ENCODE assay signal across 13 cellular contexts in the genomic region with DNA sequence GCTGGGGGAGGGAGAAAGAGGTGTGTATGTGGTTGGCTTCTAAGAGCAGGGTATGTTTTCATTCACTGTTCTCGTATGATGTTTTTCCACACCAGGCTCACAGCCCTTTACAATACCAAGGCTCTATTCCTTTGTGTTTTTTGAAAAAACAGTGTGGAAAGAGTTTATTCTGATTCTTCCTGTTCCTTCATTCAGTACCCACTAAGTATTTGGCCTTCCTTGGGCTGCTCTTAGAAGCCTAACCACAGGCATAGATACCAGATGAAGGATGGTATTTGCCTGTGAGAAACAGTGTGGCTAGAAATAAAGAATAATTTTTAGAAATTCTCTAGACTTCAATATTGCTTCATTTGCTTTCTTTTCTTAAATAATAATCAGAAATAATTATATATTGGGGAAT.
DNase-seq lines count a peak whose midpoint lies in the region; ATAC-seq and TF ChIP-seq lines count a peak whose summit lies in the region.
"Had no signal": no experiment of that assay in that cellular context is flagged by ENCODE, and none has a peak within 500 bp of the region (broad histone marks: within the 10 kb centered on the region; RNA-seq: fewer than 3 reads in every experiment).

No MANE protein-coding gene starts in this region.

- H2AFZ ChIP-seq in GM23338 (no peak overlapping the region), HCT116 (ENCODE audit: low read depth, low read length, poor library complexity, severe bottlenecking) (no peak overlapping the region), osteoblast (ENCODE audit: low read length) (no peak overlapping the region)

- H3K4me2 ChIP-seq in GM23338 (peak overlapping the region; percentile 12; the same call in 1 of the 2 replicates), HCT116 (ENCODE audit: low read length) (peak overlapping the region; percentile 27), osteoblast (ENCODE audit: insufficient read depth, low read length) (no peak overlapping the region)
- H3K4me2 ChIP-seq: A549 had no signal

- H3K9me3 Mint-ChIP-seq in GM23338 = no peaks in the 10 kb centered on the region

- no peak overlapping the region for H3K4me3 Mint-ChIP-seq in GM23338
- H3K4me3 Mint-ChIP-seq: CD4-positive, alpha-beta memory T cell; H9 had no signal

- peak overlapping the region; percentile 58 for H3K9ac ChIP-seq in HCT116 (ENCODE audit: low read length)

- no peaks in the 10 kb centered on the region for H3F3A ChIP-seq in GM23338 (replicated peaks; ENCODE audit: low read depth)

- H3K79me2 ChIP-seq in GM23338 (replicated peaks; ENCODE audit: insufficient read depth) (no peaks in the 10 kb centered on the region), HCT116 (ENCODE audit: insufficient read depth, low read length) (peaks cover 11% of the 10 kb centered on the region; the same call in 1 of the 2 replicates), osteoblast (ENCODE audit: insufficient read depth, low read length) (no peaks in the 10 kb centered on the region)

- no peak overlapping the region for H3K4me3 ChIP-seq in GM23338
- no peak overlapping the region for H3K4me3 ChIP-seq in HCT116 (replicated peaks in 1 of 2; ENCODE audit: low read depth in 1 of 2, low read length in 2 of 2)
- no peak overlapping the region for H3K4me3 ChIP-seq in osteoblast (ENCODE audit: insufficient read depth, low read length)
- no peak overlapping the region for H3K4me3 ChIP-seq in heart right ventricle
- H3K4me3 ChIP-seq: A549 had no signal

- BruUV-seq in HCT116 (replicated peaks; lab: Mats Ljungman, UMichigan) = no TSS peak

- RAD21 ChIA-PET in HCT116 (lab: Charles Lee; ENCODE audit: low non-redundant PET in 1 of 2, low total read pairs in 2 of 2, uncharacterized antibody in 2 of 2, unreplicated experiment in 2 of 2) = no interaction called here

- no peak for TF ChIP-seq CTCF in GM23338 (conservative IDR thresholded peaks at IDR 0.05; ENCODE audit: low read depth in 2 of 2)
- TF ChIP-seq CTCF in HCT116 (IDR thresholded peaks at IDR 0.05 in 2 of 3, conservative IDR thresholded peaks at IDR 0.05 in 1 of 3; ENCODE audit: borderline replicate concordance in 1 of 3, insufficient read depth in 1 of 3, low read depth in 2 of 3, low read length in 2 of 3) = no peak
- TF ChIP-seq CTCF in osteoblast (IDR thresholded peaks at IDR 0.05; ENCODE audit: extremely low read depth, low read depth, low read length) = no peak
- TF ChIP-seq CTCF in heart right ventricle (IDR thresholded peaks at IDR 0.05) = no peak

- H3K4me1 Mint-ChIP-seq in GM23338 = peaks cover 9% of the 10 kb centered on the region

- H3K36me3 Mint-ChIP-seq in GM23338 (ENCODE audit: low read depth) = no peaks in the 10 kb centered on the region
- H3K36me3 Mint-ChIP-seq: CD4-positive, alpha-beta memory T cell had no signal

- H3K27ac Mint-ChIP-seq in GM23338 = no peak overlapping the region; the same call in 1 of the 2 replicates
- H3K27ac Mint-ChIP-seq: CD4-positive, alpha-beta memory T cell; H9 had no signal

- no peaks in the 10 kb centered on the region for H3K36me3 ChIP-seq in GM23338 (ENCODE audit: insufficient read depth)
- H3K36me3 ChIP-seq in HCT116 (ENCODE audit: control insufficient read depth in 1 of 2, insufficient read depth in 2 of 2, low read length in 2 of 2) = 0 out of 4 replicates have a peak, but pooled peaks cover 0 to 8% of the 10 kb centered on the region in 2 experiments
- H3K36me3 ChIP-seq in osteoblast (ENCODE audit: insufficient read depth, low read length) = no peaks in the 10 kb centered on the region
- no peaks in the 10 kb centered on the region for H3K36me3 ChIP-seq in heart right ventricle
- H3K36me3 ChIP-seq: BE2C had no signal

- peaks cover 2% of the 10 kb centered on the region for H3K27me3 Mint-ChIP-seq in GM23338 (ENCODE audit: insufficient read depth, low read depth, poor library complexity)
- H3K27me3 Mint-ChIP-seq: CD4-positive, alpha-beta memory T cell had no signal

- intact Hi-C loops in HCT116 (cut with micrococcal nuclease) = no loop called here
- intact Hi-C loops in heart right ventricle (cut with DNase I) = no loop called here

- DNase-seq in GM23338 (ENCODE audit: low spot score) = no peak
- no peak for DNase-seq in HCT116 (ENCODE audit: low read depth, low spot score)
- peak; percentile 53 for DNase-seq in amniotic epithelial cell (ENCODE audit: low read depth)
- DNase-seq in osteoblast (ENCODE audit: insufficient read length, low spot score, missing footprints) = no peak
- no peak for DNase-seq in HUDEP-2 (lab: John Stamatoyannopoulos, UW; ENCODE audit: unreplicated experiment in 76 of 76)
- DNase-seq in heart right ventricle = no peak
- DNase-seq: BE2C; CD4-positive, alpha-beta memory T cell; DMS79; GOT3; H9 had no signal

- H3K9me3 ChIP-seq in HCT116 (ENCODE audit: control insufficient read depth in 1 of 2, insufficient read depth in 1 of 2, low read depth in 1 of 2, low read length in 2 of 2) = no peaks in the 10 kb centered on the region
- no peaks in the 10 kb centered on the region for H3K9me3 ChIP-seq in osteoblast (ENCODE audit: low read depth, low read length)
- no peaks in the 10 kb centered on the region for H3K9me3 ChIP-seq in heart right ventricle
- H3K9me3 ChIP-seq: A549, BE2C had no signal

- H3K27ac ChIP-seq in GM23338 (ENCODE audit: low read depth) (no peak overlapping the region), HCT116 (ENCODE audit: low read depth, low read length) (peak overlapping the region; percentile 99), osteoblast (ENCODE audit: low read depth, low read length) (peak overlapping the region; percentile 15), heart right ventricle (no peak overlapping the region)
- H3K27ac ChIP-seq: A549, C4-2B had no signal

- no peaks in the 10 kb centered on the region for H3K9me2 ChIP-seq in GM23338 (ENCODE audit: insufficient read depth)
- H3K9me2 ChIP-seq in HCT116 (ENCODE audit: insufficient read depth) = no peaks in the 10 kb centered on the region

- whole genome bisulfite sequencing in heart right ventricle, 2 donors = 82 to 95% methylated on average over 1 of the region's 1 CpG

- ATAC-seq in GM23338 = no peak
- no peak; the same call in 1 of the 2 replicates for ATAC-seq in HCT116
- no peak for ATAC-seq in heart right ventricle
- ATAC-seq: A549 had no signal

- no peaks in the 10 kb centered on the region for H4K20me1 ChIP-seq in GM23338 (replicated peaks; ENCODE audit: insufficient read depth)
- H4K20me1 ChIP-seq in HCT116 (ENCODE audit: insufficient read depth) = no peaks in the 10 kb centered on the region
- no peaks in the 10 kb centered on the region for H4K20me1 ChIP-seq in osteoblast (ENCODE audit: insufficient read depth, low read length)

- TF ChIP-seq RAD21 in HCT116 (IDR thresholded peaks at IDR 0.05; ENCODE audit: low read depth) = no peak

- CTCF ChIA-PET in HCT116 (lab: Charles Lee) = no interaction called here

- H3K4me1 ChIP-seq in GM23338 (ENCODE audit: insufficient read depth) = peaks cover 4% of the 10 kb centered on the region; the same call in 1 of the 2 replicates
- H3K4me1 ChIP-seq in HCT116 (ENCODE audit: control insufficient read depth in 1 of 2, insufficient read depth in 2 of 2, low read length in 2 of 2) = peaks cover 30 to 90% of the 10 kb centered on the region in 2 experiments
- peaks cover 31% of the 10 kb centered on the region for H3K4me1 ChIP-seq in osteoblast (ENCODE audit: insufficient read depth, low read length)
- H3K4me1 ChIP-seq in heart right ventricle = peaks cover 0 to 23% (median 0%) of the 10 kb centered on the region in 9 donors
- H3K4me1 ChIP-seq: BE2C had no signal

- no peak for TF ChIP-seq POLR2A in HCT116 (IDR thresholded peaks at IDR 0.05; ENCODE audit: borderline replicate concordance, extremely low read depth, insufficient read depth, insufficient read length)

- H3K27me3 ChIP-seq in GM23338 (ENCODE audit: insufficient read depth) (no peaks in the 10 kb centered on the region), HCT116 (ENCODE audit: insufficient read depth, low read length) (no peaks in the 10 kb centered on the region), osteoblast (ENCODE audit: insufficient read depth, low read length) (no peaks in the 10 kb centered on the region), heart right ventricle (peaks cover 0 to 36% (median 0%) of the 10 kb centered on the region in 7 donors)
- H3K27me3 ChIP-seq: BE2C had no signal

- POLR2A ChIA-PET in HCT116 (lab: Charles Lee) = interaction anchor here (1.0 kb wide), 1 partner anchor 8 kb away, joined by 3 read pairs; no protein-coding TSS in a partner anchor

TF ChIP-seq in GM23338, 12 proteins besides CTCF, POLR2A, EP300 and RAD21 (continues in another document):
- no peak for TF ChIP-seq NANOG (IDR thresholded peaks at IDR 0.05; ENCODE audit: borderline replicate concordance)
- TF ChIP-seq JUNB (IDR thresholded peaks at IDR 0.05; ENCODE audit: unreplicated experiment) = no peak
- TF ChIP-seq POLR2AphosphoS5 (IDR thresholded peaks at IDR 0.05; ENCODE audit: low read depth) = no peak
- no peak for TF ChIP-seq ZNF331 (CRISPR knock-in tag; IDR thresholded peaks at IDR 0.05; ENCODE audit: low read depth)

TF ChIP-seq in HCT116, 20 proteins besides CTCF, POLR2A, EP300 and RAD21:
- TF ChIP-seq SIN3A (IDR thresholded peaks at IDR 0.05; ENCODE audit: low read depth) (no peak), YY1 (IDR thresholded peaks at IDR 0.05; ENCODE audit: extremely low read depth, insufficient replicate concordance, low read depth, low read length) (no peak), EGR1 (IDR thresholded peaks at IDR 0.05; ENCODE audit: low read depth) (no peak)

Comparison
In these comparisons a context has a peak if more than half of its experiments do, and no peak if none do; other contexts are left out.
1. H3K27ac ChIP-seq: peak in HCT116 (single experiment) and osteoblast (single experiment); none in GM23338 (single experiment) and heart right ventricle (0 of 10).